ENCODE assay signal across 27 cellular contexts in the genomic region with DNA sequence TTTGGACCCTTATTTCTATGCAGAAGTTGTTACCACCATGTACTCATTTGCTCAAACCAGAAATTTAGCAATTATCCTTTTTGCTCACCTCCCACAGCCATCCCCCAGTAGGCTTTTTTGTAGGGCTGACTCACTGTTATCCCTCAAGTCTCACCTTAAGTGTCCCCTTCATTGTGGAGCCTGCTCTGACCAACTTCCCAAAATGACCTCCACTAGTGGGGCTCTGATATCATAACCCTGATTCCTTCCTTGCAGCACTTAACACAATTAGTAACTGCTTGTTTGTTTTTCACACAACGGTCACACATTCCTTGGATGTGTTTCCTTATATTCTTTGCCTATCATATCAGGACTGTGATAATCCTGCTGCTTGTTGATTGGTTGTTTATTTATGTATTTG.
"Had no signal": no experiment of that assay in that cellular context is flagged by ENCODE, and none has a peak within 500 bp of the region (broad histone marks: within the 10 kb centered on the region; RNA-seq: fewer than 3 reads in every experiment).

No MANE protein-coding gene starts in this region.

- H3K36me3 ChIP-seq: neural progenitor cell, neutrophil had no signal

- H3K27ac Mint-ChIP-seq: mesothelial cell of epicardium; naive B cell; natural killer cell; nephron progenitor cell; neural progenitor cell; stimulated activated naive B cell treated with anti-CD40 and anti-IgM and Interleukin-4, amounts not matched to agents 10 μg/mL and 1 μg/mL and 100 μg/mL, for 72 hours had no signal

- H2AFZ ChIP-seq: neural progenitor cell, parathyroid adenoma had no signal

- H3K27me3 Mint-ChIP-seq: naive B cell; stimulated activated naive B cell treated with anti-CD40 and anti-IgM and Interleukin-4, amounts not matched to agents 10 μg/mL and 1 μg/mL and 100 μg/mL, for 72 hours had no signal

- H3K9ac ChIP-seq: neural progenitor cell, parathyroid adenoma had no signal

- H3K79me2 ChIP-seq: parathyroid adenoma had no signal

- H3K9me3 ChIP-seq: lower lobe of right lung, neutrophil, psoas muscle, stomach, thoracic aorta, tibial artery, upper lobe of right lung had no signal

- ATAC-seq: lower lobe of right lung; natural killer cell; psoas muscle; sciatic nerve; stimulated activated naive B cell treated with anti-CD40 and anti-IgM and Interleukin-4, amounts not matched to agents 10 μg/mL and 1 μg/mL and 100 μg/mL, for 72 hours; stimulated activated naive CD8-positive, alpha-beta T cell treated with anti-CD3 and anti-CD28 coated beads, Interleukin-15, Interleukin-2, amounts not matched to agents 100 U/mL and 50 U/mL, for 24 hours; upper lobe of right lung had no signal

- H3K4me1 Mint-ChIP-seq: naive B cell; natural killer cell; nephron progenitor cell; neural progenitor cell; stimulated activated naive B cell treated with anti-CD40 and anti-IgM and Interleukin-4, amounts not matched to agents 10 μg/mL and 1 μg/mL and 100 μg/mL, for 72 hours had no signal

- H3K9me3 Mint-ChIP-seq: mesothelial cell of epicardium; naive B cell; natural killer cell; nephron progenitor cell; stimulated activated naive B cell treated with anti-CD40 and anti-IgM and Interleukin-4, amounts not matched to agents 10 μg/mL and 1 μg/mL and 100 μg/mL, for 72 hours had no signal

- H3K4me3 Mint-ChIP-seq: mesothelial cell of epicardium; naive B cell; natural killer cell; nephron progenitor cell; neural progenitor cell; stimulated activated naive B cell treated with anti-CD40 and anti-IgM and Interleukin-4, amounts not matched to agents 10 μg/mL and 1 μg/mL and 100 μg/mL, for 72 hours had no signal

- H3K4me2 ChIP-seq: neural progenitor cell had no signal

- H3K4me1 ChIP-seq: lower lobe of right lung, neural progenitor cell, parathyroid adenoma, psoas muscle, stomach, tibial artery, upper lobe of right lung had no signal

- H3K36me3 Mint-ChIP-seq: natural killer cell had no signal

- H3K27ac ChIP-seq: lower lobe of right lung, neural progenitor cell, neutrophil, parathyroid adenoma, psoas muscle, skin epidermis, stomach, thoracic aorta, tibial artery, upper lobe of right lung had no signal

- H3K4me3 ChIP-seq: lower lobe of right lung, neural progenitor cell, psoas muscle, skin epidermis, stomach, thoracic aorta, tibial artery, upper lobe of right lung had no signal

- H3K27me3 ChIP-seq: neural progenitor cell, neutrophil, stomach, tibial artery, upper lobe of right lung had no signal

- DNase-seq: hippocampal formation; kidney; lower lobe of right lung; mammary epithelial cell; mesenchymal stem cell; naive B cell; natural killer cell; nephron progenitor cell; occipital lobe; psoas muscle; stimulated activated CD4-positive, alpha-beta T cell treated with anti-CD3 and anti-CD28 coated beads, Interleukin-12 subunit alpha, Interleukin-12 subunit beta, amount 100 ng/mL, for 4 hours; stimulated activated CD4-positive, alpha-beta T cell treated with anti-CD3 and anti-CD28 coated beads, Interleukin-15, amount 100 ng/mL, for 24 hours; stimulated activated CD4-positive, alpha-beta T cell treated with anti-CD3 and anti-CD28 coated beads, Interleukin-2, amount 100 ng/mL, for 24 hours; stimulated activated CD4-positive, alpha-beta T cell treated with anti-CD3 and anti-CD28 coated beads, Interleukin-4, amount 100 ng/mL, for 1 hour; stimulated activated naive B cell treated with anti-CD40 and anti-IgM and Interleukin-4, amounts not matched to agents 10 μg/mL and 1 μg/mL and 100 μg/mL, for 72 hours; stimulated activated naive CD8-positive, alpha-beta T cell treated with anti-CD3 and anti-CD28 coated beads, Interleukin-15, Interleukin-2, amounts not matched to agents 100 U/mL and 50 U/mL, for 24 hours; stomach; tibial artery; trophoblast cell; upper lobe of right lung had no signal
